Comparison of ENCODE assay signal across 18 cellular contexts in genomic region chr3:193314161-193314560, GRCh38.
DNase-seq lines count a peak whose midpoint lies in the region; ATAC-seq, FAIRE-seq and TF ChIP-seq lines count a peak whose summit lies in the region.
"Had no signal": no experiment of that assay in that cellular context is flagged by ENCODE, and none has a peak within 500 bp of the region (broad histone marks: within the 10 kb centered on the region; RNA-seq: fewer than 3 reads in every experiment).

No MANE protein-coding gene starts in this region.

- H4K20me1 ChIP-seq in HCT116 (ENCODE audit: insufficient read depth), result no peaks in the 10 kb centered on the region

- no peaks in the 10 kb centered on the region for H3K9me2 ChIP-seq in HCT116 (ENCODE audit: insufficient read depth)

- RAD21 ChIA-PET in HCT116 (lab: Charles Lee; ENCODE audit: low non-redundant PET in 1 of 2, low total read pairs in 2 of 2, uncharacterized antibody in 2 of 2, unreplicated experiment in 2 of 2), result no interaction called here

- no peak overlapping the region for H2AFZ ChIP-seq in HCT116 (ENCODE audit: low read depth, low read length, poor library complexity, severe bottlenecking)

- TF ChIP-seq POLR2A in HCT116 (IDR thresholded peaks at IDR 0.05; ENCODE audit: borderline replicate concordance, extremely low read depth, insufficient read depth, insufficient read length), result no peak

- H3K9me3 ChIP-seq in AG04450 (ENCODE audit: control insufficient read depth, insufficient read depth, low read length) (no peaks in the 10 kb centered on the region), HCT116 (ENCODE audit: control insufficient read depth in 1 of 2, insufficient read depth in 1 of 2, low read depth in 1 of 2, low read length in 2 of 2) (no peaks in the 10 kb centered on the region), Panc1 (ENCODE audit: control insufficient read depth, insufficient read depth, low read depth, low read length) (no peaks in the 10 kb centered on the region), kidney (ENCODE audit: control insufficient read depth in 1 of 2, low read length in 2 of 2) (peaks cover 0 to 2% of the 10 kb centered on the region in 2 donors)
- H3K9me3 ChIP-seq: ascending aorta had no signal

- H3K4me3 ChIP-seq in AG04450 (ENCODE audit: low read depth, low read length) (no peak overlapping the region), HCT116 (replicated peaks in 1 of 2; ENCODE audit: low read depth in 1 of 2, low read length in 2 of 2) (no peak overlapping the region), Panc1 (ENCODE audit: low read depth in 2 of 2, low read length in 2 of 2) (no peak overlapping the region), kidney (ENCODE audit: low read length in 2 of 2) (no peak overlapping the region)
- H3K4me3 ChIP-seq: ascending aorta had no signal

- H3K9ac ChIP-seq in HCT116 (ENCODE audit: low read length) (no peak overlapping the region), kidney (ENCODE audit: low read length in 2 of 2) (no peak overlapping the region)

- TF ChIP-seq CTCF in AG04450 (IDR thresholded peaks at IDR 0.05; ENCODE audit: low read depth, low read length), result peak; percentile 20; the same call in 1 of the 2 replicates
- TF ChIP-seq CTCF in HCT116 (IDR thresholded peaks at IDR 0.05 in 2 of 3, conservative IDR thresholded peaks at IDR 0.05 in 1 of 3; ENCODE audit: borderline replicate concordance in 1 of 3, insufficient read depth in 1 of 3, low read depth in 2 of 3, low read length in 2 of 3), result peak in 2 of 3 experiments; percentile 38 to 46; a peak in 4 of 6 replicates
- TF ChIP-seq CTCF in Panc1 (IDR thresholded peaks at IDR 0.05), result peak; percentile 30
- peak; percentile 7 for TF ChIP-seq CTCF in kidney (IDR thresholded peaks at IDR 0.05; ENCODE audit: borderline replicate concordance, extremely low read depth, insufficient read depth)

- H3K79me2 ChIP-seq in HCT116 (ENCODE audit: insufficient read depth, low read length), result no peaks in the 10 kb centered on the region

- BruUV-seq in HCT116 (replicated peaks; lab: Mats Ljungman, UMichigan) (no TSS peak), Panc1 (replicated peaks; lab: Mats Ljungman, UMichigan) (no TSS peak)

- H3K27ac ChIP-seq in AG04450 (ENCODE audit: low read depth, low read length) (no peak overlapping the region), HCT116 (ENCODE audit: low read depth, low read length) (no peak overlapping the region), Panc1 (ENCODE audit: low read length) (no peak overlapping the region), kidney (ENCODE audit: low read depth in 2 of 2, low read length in 2 of 2) (no peak overlapping the region)
- H3K27ac ChIP-seq: ascending aorta had no signal

- H3K4me2 ChIP-seq in HCT116 (ENCODE audit: low read length), result no peak overlapping the region

- no peak for FAIRE-seq in kidney (lab: Jason Lieb, UNC)
- FAIRE-seq: endometrium, GM12891 had no signal

- H3K4me1 ChIP-seq in HCT116 (ENCODE audit: control insufficient read depth in 1 of 2, insufficient read depth in 2 of 2, low read length in 2 of 2), result no peaks in the 10 kb centered on the region
- H3K4me1 ChIP-seq in Panc1 (ENCODE audit: control insufficient read depth, insufficient read depth, low read length), result no peaks in the 10 kb centered on the region
- peaks cover 0 to 9% of the 10 kb centered on the region in 2 donors for H3K4me1 ChIP-seq in kidney (ENCODE audit: control insufficient read depth in 1 of 2, insufficient read depth in 1 of 2, low read depth in 1 of 2, low read length in 2 of 2)
- H3K4me1 ChIP-seq: ascending aorta had no signal

- no peak for TF ChIP-seq RAD21 in HCT116 (IDR thresholded peaks at IDR 0.05; ENCODE audit: low read depth)

- in situ Hi-C loops in Panc1 (cut with HindIII; ENCODE audit: low pct_unique_long_range_greater_than_20kb, low sequenced_read_pairs), result no loop called here

- POLR2A ChIA-PET in AG04450 (lab: Yijun Ruan, JAX) (no interaction called here), HCT116 (lab: Charles Lee) (no interaction called here), Panc1 (lab: Charles Lee) (no interaction called here)

- ATAC-seq in HCT116, result peak; percentile 73
- ATAC-seq in Panc1, result no peak
- ATAC-seq in GM18502 (IDR thresholded peaks at IDR 0.05; ENCODE audit: poor library complexity, unreplicated experiment), result no peak
- ATAC-seq in HG02588 (IDR thresholded peaks at IDR 0.05; ENCODE audit: unreplicated experiment), result no peak
- ATAC-seq: left lobe of liver had no signal

- no peaks in the 10 kb centered on the region for H3K36me3 ChIP-seq in HCT116 (ENCODE audit: control insufficient read depth in 1 of 2, insufficient read depth in 2 of 2, low read length in 2 of 2)
- H3K36me3 ChIP-seq in Panc1 (ENCODE audit: control insufficient read depth, insufficient read depth, low read length), result no peaks in the 10 kb centered on the region
- H3K36me3 ChIP-seq in kidney (ENCODE audit: control insufficient read depth in 1 of 2, insufficient read depth in 2 of 2, low read length in 2 of 2), result no peaks in the 10 kb centered on the region
- H3K36me3 ChIP-seq: ascending aorta had no signal

- CTCF ChIA-PET in AG04450 (lab: Charles Lee), result interaction anchor here (0.6 to 1.3 kb wide), 2 partner anchors 32 to 501 kb away, joined by 3 read pairs; no protein-coding TSS in a partner anchor
- CTCF ChIA-PET in HCT116 (lab: Charles Lee), result no interaction called here
- CTCF ChIA-PET in Panc1 (lab: Charles Lee), result interaction anchor here (0.7 kb wide), 1 partner anchor 105 kb away, joined by 9 read pairs; no protein-coding TSS in a partner anchor

- H3K27me3 ChIP-seq in AG04450 (ENCODE audit: control insufficient read depth, insufficient read depth, low read length) (no peaks in the 10 kb centered on the region), HCT116 (ENCODE audit: insufficient read depth, low read length) (peaks cover 26% of the 10 kb centered on the region; the same call in 1 of the 2 replicates), Panc1 (ENCODE audit: control insufficient read depth, insufficient read depth, low read length) (no peaks in the 10 kb centered on the region; the same call in 1 of the 2 replicates)
- H3K27me3 ChIP-seq: ascending aorta had no signal

- no peak for DNase-seq in AG04450 (ENCODE audit: low read depth, low spot score)
- DNase-seq in HCT116 (ENCODE audit: low read depth, low spot score), result no peak
- no peak for DNase-seq in Panc1 (ENCODE audit: low read depth, low spot score)
- DNase-seq in kidney, result no peak
- DNase-seq in NCI-H510A treated with DMSO at 0.1 percent for 48 hours (lab: John Stamatoyannopoulos, UW), result no peak
- DNase-seq in NCI-H2171 treated with DMSO at 0.1 percent for 48 hours (lab: John Stamatoyannopoulos, UW), result no peak
- DNase-seq: CD4-positive, alpha-beta T cell; Kasumi-1; NCI-H1694; NCI-H345; occipital lobe; T1000 had no signal

- intact Hi-C loops in HCT116 (cut with micrococcal nuclease), result no loop called here
- intact Hi-C loops in Panc1 (cut with micrococcal nuclease; ENCODE audit: unreplicated experiment), result no loop called here
- intact Hi-C loops in kidney (cut with DNase I), result no loop called here

TF ChIP-seq in HCT116, 20 proteins besides CTCF, POLR2A, EP300 and RAD21 (continues in another document):
- TF ChIP-seq SIN3A (IDR thresholded peaks at IDR 0.05; ENCODE audit: low read depth) (no peak), FOSL1 (IDR thresholded peaks at IDR 0.05; ENCODE audit: low read depth) (no peak), MAX (IDR thresholded peaks at IDR 0.05) (no peak), REST (IDR thresholded peaks at IDR 0.05; ENCODE audit: low read depth) (no peak), JUND (IDR thresholded peaks at IDR 0.05) (no peak), EGR1 (IDR thresholded peaks at IDR 0.05; ENCODE audit: low read depth) (no peak), ZFX (IDR thresholded peaks at IDR 0.05) (no peak), ZNF274 (IDR thresholded peaks at IDR 0.05; ENCODE audit: low read depth, low read length) (no peak), ELF1 (IDR thresholded peaks at IDR 0.05; ENCODE audit: borderline replicate concordance, low read depth) (no peak), EZH2 (IDR thresholded peaks at IDR 0.05) (no peak), TCF7L2 (IDR thresholded peaks at IDR 0.05; ENCODE audit: borderline replicate concordance, extremely low read depth, insufficient read depth, insufficient read length) (no peak), SP1 (IDR thresholded peaks at IDR 0.05; ENCODE audit: low read depth) (no peak), POLR2AphosphoS5 (IDR thresholded peaks at IDR 0.05; ENCODE audit: low read depth, low read length) (no peak), CBX3 (IDR thresholded peaks at IDR 0.05; ENCODE audit: low read depth) (no peak)
